Comparison of ENCODE assay signal across 8 cellular contexts in the genomic region with DNA sequence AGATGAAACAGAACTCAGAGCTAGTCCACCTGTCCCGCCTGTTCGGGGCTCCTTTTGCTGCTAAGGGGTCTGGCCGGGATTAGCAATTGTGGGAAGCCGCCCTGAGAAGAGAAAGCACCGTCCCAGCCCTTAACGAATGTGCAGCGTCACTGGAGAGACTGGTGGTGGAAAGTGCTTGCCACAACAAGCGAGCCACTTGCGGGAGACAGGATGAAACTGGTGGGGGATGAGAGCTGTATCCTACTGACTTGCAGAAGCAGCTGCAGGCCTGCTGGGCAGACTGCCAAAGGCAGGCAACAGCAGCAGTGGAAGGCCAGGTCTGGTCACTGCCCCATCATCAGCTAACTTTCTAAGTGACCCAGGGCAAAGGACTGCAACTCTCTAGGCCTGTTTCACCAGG.
DNase-seq lines count a peak whose midpoint lies in the region; ATAC-seq lines count a peak whose summit lies in the region.

No MANE protein-coding gene starts in this region.

- DNase-seq in DMS79 treated with DMSO at 0.1 percent for 48 hours (lab: John Stamatoyannopoulos, UW): peak; percentile 72
- DNase-seq in NCI-H2029 (lab: John Stamatoyannopoulos, UW): peak; percentile 89
- peak; percentile 71 for DNase-seq in activated CD4-positive, alpha-beta T cell treated with anti-CD3 and anti-CD28 coated beads, Interleukin-2, amount 10 ng/mL, durations not matched to agents 7 days and 5 days
- DNase-seq in dermis blood vessel endothelial cell: peak; percentile 92
- DNase-seq in memory B cell (ENCODE audit: low spot score in 2 of 2): no peak
- DNase-seq in stimulated activated naive CD8-positive, alpha-beta T cell treated with anti-CD3 and anti-CD28 coated beads, Interleukin-15, Interleukin-2, amounts not matched to agents 100 U/mL and 50 U/mL, for 24 hours: peak; percentile 63

- peak overlapping the region; percentile 71 for H3K4me3 Mint-ChIP-seq in activated CD4-positive, alpha-beta T cell treated with anti-CD3 and anti-CD28 coated beads, Interleukin-2, amount 10 ng/mL, durations not matched to agents 7 days and 5 days
- peak overlapping the region; percentile 21 for H3K4me3 Mint-ChIP-seq in memory B cell

- CTCF ChIA-PET in activated CD4-positive, alpha-beta T cell treated with anti-CD3 and anti-CD28 coated beads, Interleukin-2, amount 10 ng/mL, durations not matched to agents 7 days and 5 days (lab: Charles Lee): interaction anchor here (0.8 to 3.5 kb wide), 12 partner anchors 10 to 96 kb away, joined by 3 to 21 read pairs (median 5); no protein-coding TSS in a partner anchor

- no peak for ATAC-seq in memory B cell (ENCODE audit: low read depth)
- ATAC-seq in stimulated activated naive CD8-positive, alpha-beta T cell treated with anti-CD3 and anti-CD28 coated beads, Interleukin-15, Interleukin-2, amounts not matched to agents 100 U/mL and 50 U/mL, for 24 hours: peak; percentile 55
- no peak for ATAC-seq in HG02759 (IDR thresholded peaks at IDR 0.05; ENCODE audit: unreplicated experiment)
- no peak for ATAC-seq in GM21723 (IDR thresholded peaks at IDR 0.05; ENCODE audit: unreplicated experiment)

- H3K27me3 Mint-ChIP-seq in activated CD4-positive, alpha-beta T cell treated with anti-CD3 and anti-CD28 coated beads, Interleukin-2, amount 10 ng/mL, durations not matched to agents 7 days and 5 days: no peaks in the 10 kb centered on the region
- no peaks in the 10 kb centered on the region for H3K27me3 Mint-ChIP-seq in memory B cell

- no peaks in the 10 kb centered on the region for H3K9me3 Mint-ChIP-seq in activated CD4-positive, alpha-beta T cell treated with anti-CD3 and anti-CD28 coated beads, Interleukin-2, amount 10 ng/mL, durations not matched to agents 7 days and 5 days
- H3K9me3 Mint-ChIP-seq in memory B cell: no peaks in the 10 kb centered on the region

- POLR2A ChIA-PET in activated CD4-positive, alpha-beta T cell treated with anti-CD3 and anti-CD28 coated beads, Interleukin-2, amount 10 ng/mL, durations not matched to agents 7 days and 5 days (lab: Charles Lee): no interaction called here

- peaks cover 30% of the 10 kb centered on the region for H3K36me3 Mint-ChIP-seq in activated CD4-positive, alpha-beta T cell treated with anti-CD3 and anti-CD28 coated beads, Interleukin-2, amount 10 ng/mL, durations not matched to agents 7 days and 5 days (ENCODE audit: low read depth)
- peaks cover 5% of the 10 kb centered on the region for H3K36me3 Mint-ChIP-seq in memory B cell

- H3K27ac Mint-ChIP-seq in activated CD4-positive, alpha-beta T cell treated with anti-CD3 and anti-CD28 coated beads, Interleukin-2, amount 10 ng/mL, durations not matched to agents 7 days and 5 days: peak overlapping the region; percentile 98
- H3K27ac Mint-ChIP-seq in memory B cell: peak overlapping the region; percentile 96

- peaks cover 80% of the 10 kb centered on the region for H3K4me1 Mint-ChIP-seq in activated CD4-positive, alpha-beta T cell treated with anti-CD3 and anti-CD28 coated beads, Interleukin-2, amount 10 ng/mL, durations not matched to agents 7 days and 5 days
- peaks cover 82% of the 10 kb centered on the region for H3K4me1 Mint-ChIP-seq in memory B cell

Comparison
In these comparisons a context has a peak if more than half of its experiments do, and no peak if none do; other contexts are left out.
1. DNase-seq: peak in DMS79 treated with DMSO at 0.1 percent for 48 hours (single experiment), NCI-H2029 (single experiment), activated CD4-positive, alpha-beta T cell treated with anti-CD3 and anti-CD28 coated beads, Interleukin-2, amount 10 ng/mL, durations not matched to agents 7 days and 5 days (single experiment), dermis blood vessel endothelial cell (single experiment) and stimulated activated naive CD8-positive, alpha-beta T cell treated with anti-CD3 and anti-CD28 coated beads, Interleukin-15, Interleukin-2, amounts not matched to agents 100 U/mL and 50 U/mL, for 24 hours (single experiment); none in memory B cell (0 of 2).